ENCODE assay signal across 22 cellular contexts in the genomic region with DNA sequence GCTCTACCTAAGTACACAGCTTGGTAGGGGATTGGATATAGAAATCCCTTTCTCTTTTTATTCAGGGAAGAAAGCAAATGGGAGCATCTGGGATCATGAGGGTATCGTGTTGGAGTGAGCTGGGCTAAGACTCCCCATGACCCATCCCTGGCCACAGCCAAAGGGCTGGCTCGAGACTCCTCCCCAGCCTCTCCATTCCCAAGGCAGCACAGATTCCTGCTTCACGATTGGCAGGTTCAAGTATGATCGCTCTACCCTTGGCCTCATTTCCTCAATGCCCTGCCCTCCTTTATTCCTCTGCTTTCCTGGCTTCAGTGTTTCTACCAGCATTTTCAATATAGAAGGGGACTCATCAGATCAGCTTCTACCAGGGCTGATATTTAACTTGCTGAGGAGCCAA.
"Had no signal": no experiment of that assay in that cellular context is flagged by ENCODE, and none has a peak within 500 bp of the region (broad histone marks: within the 10 kb centered on the region; RNA-seq: fewer than 3 reads in every experiment).

No MANE protein-coding gene starts in this region.

- ATAC-seq: naive thymus-derived CD4-positive, alpha-beta T cell; right cardiac atrium; sciatic nerve; stimulated activated effector memory CD8-positive, alpha-beta T cell treated with anti-CD3 and anti-CD28 coated beads, Interleukin-12 subunit alpha, Interleukin-12 subunit beta, amount 100 ng/mL, for 72 hours had no signal

- H3K4me1 ChIP-seq: prostate gland, spleen, suprapubic skin, tibial artery, uterus had no signal

- DNase-seq: hypothalamus; immature natural killer cell; kidney; left ventricle myocardium inferior; mesendoderm; naive thymus-derived CD4-positive, alpha-beta T cell; ovary; retina; right cardiac atrium; spleen; stimulated activated CD4-positive, alpha-beta T cell treated with anti-CD3 and anti-CD28 coated beads, Interleukin-4, amount 100 ng/mL, for 24 hours; stimulated activated naive CD4-positive, alpha-beta T cell; tibial artery; uterus had no signal

- H3K27me3 ChIP-seq: ovary, spleen, suprapubic skin, tibial artery, uterus had no signal

- H3K4me3 ChIP-seq: left ventricle myocardium inferior, lung, ovary, prostate gland, skin epidermis, spleen, suprapubic skin, thoracic aorta, tibial artery, uterus had no signal

- FAIRE-seq: islet of Langerhans, kidney had no signal

- H3K36me3 ChIP-seq: left ventricle myocardium inferior, ovary, prostate gland, spleen, suprapubic skin, thoracic aorta, tibial artery, uterus had no signal

- H3K9me3 ChIP-seq: left ventricle myocardium inferior, ovary, prostate gland, spleen, suprapubic skin, thoracic aorta, tibial artery, uterus had no signal

- H3K27ac ChIP-seq: left ventricle myocardium inferior, ovary, prostate gland, skin epidermis, spleen, suprapubic skin, thoracic aorta, tibial artery, uterus had no signal
